34 cellular contexts compared by ENCODE assay signal in the genomic region with DNA sequence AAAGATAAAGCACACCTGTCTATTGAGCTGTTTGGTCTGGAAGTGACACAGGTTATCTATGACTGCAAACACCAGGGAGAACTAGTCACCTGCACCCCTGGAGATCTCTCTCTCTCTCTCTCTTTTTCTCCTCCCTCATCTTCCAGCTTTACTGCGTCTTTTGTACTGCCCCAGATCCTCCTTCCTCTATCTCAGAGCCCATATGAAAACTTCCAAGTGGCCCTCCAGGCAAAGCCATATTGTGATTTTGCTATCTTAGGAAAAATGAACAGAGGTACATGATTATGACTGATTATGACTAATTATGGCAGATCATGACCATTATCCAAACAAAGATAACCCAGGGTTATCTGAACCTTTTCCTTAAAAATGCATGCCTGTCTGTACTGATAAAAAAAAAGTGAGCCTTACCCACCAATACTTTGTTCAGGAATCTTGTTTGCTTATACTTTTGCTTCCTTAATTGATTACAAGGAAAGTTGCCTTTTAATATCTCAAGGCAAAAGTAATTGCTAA. TPM values are rescaled to one million over a fixed set of nuclear protein-coding genes. Genes with fewer than 3 reads are reported as not detected.
"Had no signal": no experiment of that assay in that cellular context is flagged by ENCODE, and none has a peak within 500 bp of the region (broad histone marks: within the 10 kb centered on the region; RNA-seq: fewer than 3 reads in every experiment).

No MANE protein-coding gene starts in this region.

- H3K36me3 ChIP-seq: adrenal gland, brain microvascular endothelial cell, breast epithelium had no signal

- H3K36me3 Mint-ChIP-seq: activated CD4-positive, alpha-beta memory T cell treated with anti-CD3 and anti-CD28 coated beads for 36 hours; activated CD8-positive, alpha-beta memory T cell treated with anti-CD3 and anti-CD28 coated beads, Interleukin-2, amount 10 ng/mL, durations not matched to agents 7 days and 5 days; activated naive CD4-positive, alpha-beta T cell treated with anti-CD3 and anti-CD28 coated beads, Interleukin-2, amount 50 U/mL, for 72 hours; activated naive CD8-positive, alpha-beta T cell treated with anti-CD3 and anti-CD28 coated beads for 36 hours had no signal

- H3K4me1 ChIP-seq: adrenal gland, breast epithelium had no signal

- H3K27ac Mint-ChIP-seq: activated B cell treated with CpG ODN at 0.5 μM for 24 hours; activated CD4-positive, alpha-beta memory T cell treated with anti-CD3 and anti-CD28 coated beads for 36 hours; activated CD4-positive, alpha-beta T cell treated with anti-CD3 and anti-CD28 coated beads, Interleukin-2, amount 10 ng/mL, durations not matched to agents 24 days and 14 days; activated CD8-positive, alpha-beta memory T cell treated with anti-CD3 and anti-CD28 coated beads, Interleukin-2, amount 10 ng/mL, durations not matched to agents 7 days and 5 days; activated CD8-positive, alpha-beta T cell treated with anti-CD3 and anti-CD28 coated beads for 36 hours; activated naive CD4-positive, alpha-beta T cell treated with anti-CD3 and anti-CD28 coated beads, Interleukin-2, amount 50 U/mL, for 72 hours; activated naive CD8-positive, alpha-beta T cell treated with anti-CD3 and anti-CD28 coated beads for 36 hours; activated T-cell treated with anti-CD3 and anti-CD28 coated beads, Interleukin-2, amount 50 U/mL, for 24 hours; activated T-helper 2 cell treated with anti-CD3 and anti-CD28 coated beads, Interferon-gamma antibody, Interleukin-2, Interleukin-4, amounts not matched to agents 10 μg/mL and 5 μg/mL and 100 μg/mL, durations not matched to agents 14 hours and 24 hours and 36 hours; T-helper 1 cell treated with Interleukin-12 subunit alpha and Interleukin-12 subunit beta and Interleukin-4 antibody, amounts not matched to agents 30 μg/mL and 1 μg/mL, for 36 hours; T-helper 2 cell treated with Interferon-gamma antibody and Interleukin-4, amounts not matched to agents 5 μg/mL and 100 μg/mL, for 36 hours had no signal

- H3K27me3 Mint-ChIP-seq: activated B cell treated with CpG ODN at 0.5 μM for 24 hours; activated CD4-positive, alpha-beta memory T cell treated with anti-CD3 and anti-CD28 coated beads for 36 hours; activated CD8-positive, alpha-beta T cell treated with anti-CD3 and anti-CD28 coated beads for 36 hours; activated naive CD8-positive, alpha-beta T cell treated with anti-CD3 and anti-CD28 coated beads for 36 hours; activated T-cell treated with anti-CD3 and anti-CD28 coated beads, Interleukin-2, amount 50 U/mL, for 24 hours had no signal

- DNase-seq: activated B cell treated with CpG ODN at 0.5 μM for 24 hours; activated CD4-positive, alpha-beta memory T cell treated with anti-CD3 and anti-CD28 coated beads for 36 hours; activated CD4-positive, alpha-beta T cell treated with anti-CD3 and anti-CD28 coated beads for 4 hours; activated CD4-positive, alpha-beta T cell treated with anti-CD3 and anti-CD28 coated beads, Interleukin-2, amount 50 U/mL, for 1 hour; activated CD4-positive, alpha-beta T cell treated with anti-CD3 and anti-CD28 coated beads, Interleukin-2, amount 50 U/mL, for 4 hours; activated CD4-positive, CD25-positive, alpha-beta regulatory T cell treated with anti-CD3 and anti-CD28 coated beads, Interleukin-2, amount 50 U/mL, for 72 hours; activated CD8-positive, alpha-beta memory T cell treated with anti-CD3 and anti-CD28 coated beads for 24 hours; activated CD8-positive, alpha-beta memory T cell treated with anti-CD3 and anti-CD28 coated beads, Interleukin-2, amount 10 ng/mL, durations not matched to agents 7 days and 5 days; activated CD8-positive, alpha-beta memory T cell treated with anti-CD3 and anti-CD28 coated beads, Interleukin-2, amount 50 U/mL, for 48 hours; activated CD8-positive, alpha-beta T cell treated with anti-CD3 and anti-CD28 coated beads for 36 hours; activated effector memory CD4-positive, alpha-beta T cell treated with Interleukin-2 at 50 U/mL for 16 hours; activated gamma-delta T cell; activated naive CD4-positive, alpha-beta T cell treated with anti-CD3 and anti-CD28 coated beads, Interleukin-2, amount 50 U/mL, for 16 hours; activated naive CD4-positive, alpha-beta T cell treated with Interleukin-2 at 50 U/mL for 16 hours; activated naive CD8-positive, alpha-beta T cell treated with anti-CD3 and anti-CD28 coated beads for 36 hours; activated T-cell treated with anti-CD3 and anti-CD28 coated beads, Interleukin-2, amount 50 U/mL, for 24 hours; activated T-cell treated with anti-CD3 and anti-CD28 coated beads, Interleukin-2, amount 50 U/mL, for 48 hours; adrenal gland; amniotic stem cell; aorta; body of pancreas; brain microvascular endothelial cell; central memory CD4-positive, alpha-beta T cell; T-helper 1 cell; T-helper 2 cell; T-helper 9 cell had no signal

- H3K9me3 Mint-ChIP-seq: activated B cell treated with CpG ODN at 0.5 μM for 24 hours; activated CD4-positive, alpha-beta memory T cell treated with anti-CD3 and anti-CD28 coated beads for 36 hours; activated CD4-positive, alpha-beta T cell treated with anti-CD3 and anti-CD28 coated beads, Interleukin-2, amount 10 ng/mL, durations not matched to agents 24 days and 14 days; activated CD8-positive, alpha-beta T cell treated with anti-CD3 and anti-CD28 coated beads for 36 hours; activated naive CD4-positive, alpha-beta T cell treated with anti-CD3 and anti-CD28 coated beads, Interleukin-2, amount 50 U/mL, for 72 hours; activated naive CD8-positive, alpha-beta T cell treated with anti-CD3 and anti-CD28 coated beads for 36 hours; activated T-cell treated with anti-CD3 and anti-CD28 coated beads, Interleukin-2, amount 50 U/mL, for 24 hours; activated T-helper 2 cell treated with anti-CD3 and anti-CD28 coated beads, Interferon-gamma antibody, Interleukin-2, Interleukin-4, amounts not matched to agents 10 μg/mL and 5 μg/mL and 100 μg/mL, durations not matched to agents 14 hours and 24 hours and 36 hours; T-helper 1 cell treated with Interleukin-12 subunit alpha and Interleukin-12 subunit beta and Interleukin-4 antibody, amounts not matched to agents 30 μg/mL and 1 μg/mL, for 36 hours; T-helper 2 cell treated with Interferon-gamma antibody and Interleukin-4, amounts not matched to agents 5 μg/mL and 100 μg/mL, for 36 hours had no signal

- H3K9me3 ChIP-seq: adrenal gland, body of pancreas, breast epithelium had no signal

- H3K27me3 ChIP-seq: adrenal gland, body of pancreas, brain microvascular endothelial cell, breast epithelium had no signal

- H3K4me3 Mint-ChIP-seq: activated B cell treated with CpG ODN at 0.5 μM for 24 hours; activated CD4-positive, alpha-beta memory T cell treated with anti-CD3 and anti-CD28 coated beads for 36 hours; activated CD4-positive, alpha-beta T cell treated with anti-CD3 and anti-CD28 coated beads, Interleukin-2, amount 10 ng/mL, durations not matched to agents 24 days and 14 days; activated CD8-positive, alpha-beta memory T cell treated with anti-CD3 and anti-CD28 coated beads, Interleukin-2, amount 10 ng/mL, durations not matched to agents 7 days and 5 days; activated CD8-positive, alpha-beta T cell treated with anti-CD3 and anti-CD28 coated beads for 36 hours; activated naive CD8-positive, alpha-beta T cell treated with anti-CD3 and anti-CD28 coated beads for 36 hours; activated T-cell treated with anti-CD3 and anti-CD28 coated beads, Interleukin-2, amount 50 U/mL, for 24 hours; T-helper 1 cell treated with Interleukin-12 subunit alpha and Interleukin-12 subunit beta and Interleukin-4 antibody, amounts not matched to agents 30 μg/mL and 1 μg/mL, for 36 hours; T-helper 2 cell treated with Interferon-gamma antibody and Interleukin-4, amounts not matched to agents 5 μg/mL and 100 μg/mL, for 36 hours had no signal

- ATAC-seq: activated CD8-positive, alpha-beta memory T cell treated with anti-CD3 and anti-CD28 coated beads, Interleukin-2, amount 10 ng/mL, durations not matched to agents 7 days and 5 days; activated CD8-positive, alpha-beta T cell treated with anti-CD3 and anti-CD28 coated beads for 36 hours; activated naive CD4-positive, alpha-beta T cell treated with anti-CD3 and anti-CD28 coated beads, Interleukin-2, amount 50 U/mL, for 72 hours; body of pancreas had no signal

- H3K27ac ChIP-seq: adrenal gland, body of pancreas, brain microvascular endothelial cell, breast epithelium had no signal

- FAIRE-seq: astrocyte had no signal

- H3K4me1 Mint-ChIP-seq: activated B cell treated with CpG ODN at 0.5 μM for 24 hours; activated CD4-positive, alpha-beta T cell treated with anti-CD3 and anti-CD28 coated beads, Interleukin-2, amount 10 ng/mL, durations not matched to agents 24 days and 14 days; activated CD8-positive, alpha-beta memory T cell treated with anti-CD3 and anti-CD28 coated beads, Interleukin-2, amount 10 ng/mL, durations not matched to agents 7 days and 5 days; activated naive CD8-positive, alpha-beta T cell treated with anti-CD3 and anti-CD28 coated beads for 36 hours had no signal

- H3K4me3 ChIP-seq: adrenal gland, body of pancreas, breast epithelium had no signal

RNA-seq across cellular contexts. Expression of a gene that starts 43.2 kb away (rescaled TPM):
- total RNA-seq: activated B cell treated with CpG ODN at 0.5 μM for 24 hours; activated CD4-positive, alpha-beta memory T cell treated with anti-CD3 and anti-CD28 coated beads for 36 hours; activated CD4-positive, alpha-beta T cell treated with anti-CD3 and anti-CD28 coated beads, Interleukin-2, amount 10 ng/mL, durations not matched to agents 24 days and 14 days; activated CD8-positive, alpha-beta memory T cell treated with anti-CD3 and anti-CD28 coated beads, Interleukin-2, amount 10 ng/mL, durations not matched to agents 7 days and 5 days; activated CD8-positive, alpha-beta T cell treated with anti-CD3 and anti-CD28 coated beads for 36 hours; activated naive CD8-positive, alpha-beta T cell treated with anti-CD3 and anti-CD28 coated beads for 36 hours; activated T-helper 2 cell treated with anti-CD3 and anti-CD28 coated beads, Interferon-gamma antibody, Interleukin-2, Interleukin-4, amounts not matched to agents 10 μg/mL and 5 μg/mL and 100 μg/mL, durations not matched to agents 14 hours and 24 hours and 36 hours; cardiac septum had no signal
